In genomic region chr15:89998141-89998661, GRCh38 we compare ENCODE assay signal across 11 cellular contexts. TPM values are rescaled to one million over a fixed set of nuclear protein-coding genes. Genes with fewer than 3 reads are reported as not detected.
A peak's percentile ranks its signal among the peaks of the same experiment; 100 is the strongest.
DNase-seq lines count a peak whose midpoint lies in the region; ATAC-seq and TF ChIP-seq lines count a peak whose summit lies in the region.
"Had no signal": no experiment of that assay in that cellular context is flagged by ENCODE, and none has a peak within 500 bp of the region (broad histone marks: within the 10 kb centered on the region; RNA-seq: fewer than 3 reads in every experiment).

No MANE protein-coding gene starts in this region.

- CTCF ChIA-PET in WTC11 (lab: Charles Lee): interaction anchor here (0.6 to 3.8 kb wide), 3 partner anchors 22 to 38 kb away, joined by 3 to 16 read pairs (median 4); no protein-coding TSS in a partner anchor

- H3K27ac Mint-ChIP-seq in CD14-positive monocyte: peak overlapping the region in 6 of 7 donors; percentile 26 to 84 (median 76)
- H3K27ac Mint-ChIP-seq in WTC11: peak overlapping the region; percentile 78; the same call in 1 of the 2 replicates
- H3K27ac Mint-ChIP-seq in chondrocyte (ENCODE audit: unreplicated experiment): no peak overlapping the region
- H3K27ac Mint-ChIP-seq: activated CD4-positive, alpha-beta memory T cell treated with anti-CD3 and anti-CD28 coated beads, Interleukin-2, amount 10 ng/mL, durations not matched to agents 7 days and 5 days had no signal

- H3K4me1 Mint-ChIP-seq in CD14-positive monocyte (peaks cover 41% of the 10 kb centered on the region), WTC11 (peaks cover 31% of the 10 kb centered on the region), chondrocyte (ENCODE audit: low read depth) (peaks cover 11% of the 10 kb centered on the region)
- peaks cover 22% of the 10 kb centered on the region for H3K4me1 Mint-ChIP-seq in activated T-cell treated with anti-CD3 and anti-CD28 coated beads, Interleukin-2, amount 50 U/mL, for 4 hours (ENCODE audit: low read depth)

- H3K4me3 Mint-ChIP-seq in CD14-positive monocyte: peak overlapping the region in 1 of 2 donors; percentile 9
- no peak overlapping the region for H3K4me3 Mint-ChIP-seq in WTC11
- no peak overlapping the region for H3K4me3 Mint-ChIP-seq in chondrocyte (ENCODE audit: unreplicated experiment)
- no peak overlapping the region for H3K4me3 Mint-ChIP-seq in activated T-cell treated with anti-CD3 and anti-CD28 coated beads, Interleukin-2, amount 50 U/mL, for 4 hours
- H3K4me3 Mint-ChIP-seq: activated CD4-positive, alpha-beta memory T cell treated with anti-CD3 and anti-CD28 coated beads, Interleukin-2, amount 10 ng/mL, durations not matched to agents 7 days and 5 days had no signal

- TF ChIP-seq CTCF in CD14-positive monocyte (IDR thresholded peaks at IDR 0.05) (no peak), WTC11 (IDR thresholded peaks at IDR 0.05) (no peak), chondrocyte (IDR thresholded peaks at IDR 0.05) (no peak)

- POLR2A ChIA-PET in WTC11 (lab: Charles Lee): interaction anchor here (1.4 kb wide), 1 partner anchor 77 kb away, joined by 3 read pairs; no protein-coding TSS in a partner anchor

- DNase-seq in CD14-positive monocyte (ENCODE audit: low spot score) (peak; percentile 63), LoVo (ENCODE audit: low spot score) (peak; percentile 63), WTC11 (ENCODE audit: low spot score) (no peak), left colon (peak in 1 of 2 donors; percentile 16), chondrocyte (ENCODE audit: low spot score) (no peak)
- no peak for DNase-seq in activated T-cell treated with anti-CD3 and anti-CD28 coated beads, Interleukin-2, amount 50 U/mL, for 4 hours
- DNase-seq: activated CD4-positive, alpha-beta memory T cell treated with anti-CD3 and anti-CD28 coated beads, Interleukin-2, amount 10 ng/mL, durations not matched to agents 7 days and 5 days; NCI-H524 treated with DMSO at 0.1 percent for 48 hours had no signal

- H3K9me3 Mint-ChIP-seq in CD14-positive monocyte: peaks cover 0 to 2% (median 0%) of the 10 kb centered on the region in 7 donors
- no peaks in the 10 kb centered on the region for H3K9me3 Mint-ChIP-seq in WTC11
- no peaks in the 10 kb centered on the region for H3K9me3 Mint-ChIP-seq in chondrocyte (ENCODE audit: low read depth)
- no peaks in the 10 kb centered on the region for H3K9me3 Mint-ChIP-seq in activated T-cell treated with anti-CD3 and anti-CD28 coated beads, Interleukin-2, amount 50 U/mL, for 4 hours
- H3K9me3 Mint-ChIP-seq: activated CD4-positive, alpha-beta memory T cell treated with anti-CD3 and anti-CD28 coated beads, Interleukin-2, amount 10 ng/mL, durations not matched to agents 7 days and 5 days had no signal

- H3K27me3 Mint-ChIP-seq in CD14-positive monocyte (ENCODE audit: low read depth in 3 of 3): peaks cover 0 to 2% (median 2%) of the 10 kb centered on the region in 3 donors
- H3K27me3 Mint-ChIP-seq in WTC11 (ENCODE audit: low read depth): peaks cover 8% of the 10 kb centered on the region
- no peaks in the 10 kb centered on the region for H3K27me3 Mint-ChIP-seq in chondrocyte (ENCODE audit: low read depth)
- H3K27me3 Mint-ChIP-seq in activated T-cell treated with anti-CD3 and anti-CD28 coated beads, Interleukin-2, amount 50 U/mL, for 4 hours (ENCODE audit: low read depth): no peaks in the 10 kb centered on the region

- intact Hi-C loops in CD14-positive monocyte (cut with micrococcal nuclease) (loop anchor here in 1 of 2 donors (5.0 kb wide), 1 partner anchor 34 kb away; no protein-coding TSS in a partner anchor), left colon (cut with DNase I, micrococcal nuclease) (no loop called here)

- ATAC-seq in WTC11 (no peak), left colon (peak; percentile 18), GM19455 (IDR thresholded peaks at IDR 0.05; ENCODE audit: unreplicated experiment) (no peak), HG02623 (IDR thresholded peaks at IDR 0.05; ENCODE audit: unreplicated experiment) (no peak)
- no peak for ATAC-seq in activated T-cell treated with anti-CD3 and anti-CD28 coated beads, Interleukin-2, amount 50 U/mL, for 4 hours
- ATAC-seq: left lobe of liver had no signal

- peaks cover 5 to 7% of the 10 kb centered on the region in 2 donors for H3K36me3 Mint-ChIP-seq in CD14-positive monocyte
- H3K36me3 Mint-ChIP-seq in WTC11: no peaks in the 10 kb centered on the region
- no peaks in the 10 kb centered on the region for H3K36me3 Mint-ChIP-seq in chondrocyte (ENCODE audit: low read depth)
- no peaks in the 10 kb centered on the region for H3K36me3 Mint-ChIP-seq in activated T-cell treated with anti-CD3 and anti-CD28 coated beads, Interleukin-2, amount 50 U/mL, for 4 hours (ENCODE audit: insufficient read depth)

TF ChIP-seq in WTC11, 78 proteins besides CTCF, POLR2A, EP300 and RAD21 (continues in another document):
- TF ChIP-seq RELA (CRISPR knock-in tag; IDR thresholded peaks at IDR 0.05; ENCODE audit: borderline replicate concordance) (no peak), ZNF263 (CRISPR knock-in tag; IDR thresholded peaks at IDR 0.05; ENCODE audit: low read depth) (no peak), ZNF138 (CRISPR knock-in tag; conservative IDR thresholded peaks at IDR 0.05) (no peak), TP53 (CRISPR knock-in tag; IDR thresholded peaks at IDR 0.05) (no peak), CREM (CRISPR knock-in tag; IDR thresholded peaks at IDR 0.05) (no peak), ATF6 (CRISPR knock-in tag; IDR thresholded peaks at IDR 0.05) (no peak), FOXP1 (CRISPR knock-in tag; IDR thresholded peaks at IDR 0.05; ENCODE audit: borderline replicate concordance) (no peak), GRHL2 (CRISPR knock-in tag; IDR thresholded peaks at IDR 0.05; ENCODE audit: insufficient replicate concordance, severe bottlenecking) (no peak), ATF1 (CRISPR knock-in tag; IDR thresholded peaks at IDR 0.05) (no peak), ZNF671 (CRISPR knock-in tag; IDR thresholded peaks at IDR 0.05) (no peak), E2F1 (CRISPR knock-in tag; IDR thresholded peaks at IDR 0.05) (no peak), ATF2 (CRISPR knock-in tag; IDR thresholded peaks at IDR 0.05; ENCODE audit: borderline replicate concordance, low read depth) (no peak), ZNF396 (CRISPR knock-in tag; IDR thresholded peaks at IDR 0.05; ENCODE audit: borderline replicate concordance) (no peak), MYBL2 (CRISPR knock-in tag; IDR thresholded peaks at IDR 0.05) (no peak), NFYB (CRISPR knock-in tag; conservative IDR thresholded peaks at IDR 0.05; ENCODE audit: low read depth) (no peak), ZNF232 (CRISPR knock-in tag; IDR thresholded peaks at IDR 0.05) (no peak)

RNA-seq across cellular contexts. Expression of gene ZNF710, which starts 2.9 kb away (rescaled TPM):
- 1 to 10 TPM; 3.4 to 4.8 TPM for polyA plus RNA-seq in CD14-positive monocyte
- total RNA-seq in WTC11 (2021) (22.3 to 25.9 TPM (median 24.0 TPM) in 3 replicates), left colon (10 to 100 TPM; 33.8 to 52.9 TPM), chondrocyte (6.7 to 14.4 TPM (median 12.9 TPM) in 3 replicates)
- total RNA-seq in activated T-cell treated with anti-CD3 and anti-CD28 coated beads, Interleukin-2, amount 50 U/mL, for 4 hours: 10 to 100 TPM; 21.7 to 28.2 (median 25.0) TPM

Comparison
In these comparisons a context has a peak if more than half of its experiments do, and no peak if none do; other contexts are left out.
1. DNase-seq: peak in CD14-positive monocyte (single experiment) and LoVo (single experiment); none in WTC11 (single experiment), chondrocyte (single experiment) and activated T-cell treated with anti-CD3 and anti-CD28 coated beads, Interleukin-2, amount 50 U/mL, for 4 hours (single experiment).